In the genomic region with DNA sequence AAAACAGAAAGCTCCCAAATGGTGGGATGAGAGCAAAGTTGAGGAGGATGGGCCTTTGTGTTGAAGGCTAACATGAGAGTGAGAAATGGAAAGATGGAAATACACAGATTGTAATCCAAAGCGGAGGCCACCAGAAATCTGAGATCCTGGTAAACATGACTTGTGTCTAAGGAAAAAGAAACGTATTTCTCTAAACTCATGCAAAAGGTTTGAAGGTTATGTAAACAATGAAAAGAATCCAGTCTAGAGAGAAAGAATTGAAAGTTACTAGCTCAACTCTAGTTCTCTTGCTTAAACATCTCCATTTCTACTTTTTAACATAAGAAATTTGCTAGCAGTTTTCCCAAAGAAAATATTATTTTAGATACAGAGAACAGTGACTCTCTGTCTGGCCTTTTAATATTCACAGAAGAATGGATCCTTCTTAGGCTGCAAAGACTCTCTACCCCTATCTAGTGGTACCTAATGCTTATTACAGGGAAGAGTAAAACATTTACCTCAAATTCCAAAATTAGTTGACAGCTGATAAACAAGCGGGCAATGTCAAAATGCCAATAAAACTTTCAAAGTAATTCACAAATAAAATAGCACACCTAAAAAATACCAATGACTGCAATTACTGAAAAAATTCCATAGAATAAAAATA, we compare ENCODE assay signal across 1 cellular context.
TF ChIP-seq lines count a peak whose summit lies in the region.

No MANE protein-coding gene starts in this region.

TF ChIP-seq in HepG2, 621 proteins besides CTCF, POLR2A, EP300 and RAD21 (continued from another document and continues in another):
- TF ChIP-seq, protein P1, sequence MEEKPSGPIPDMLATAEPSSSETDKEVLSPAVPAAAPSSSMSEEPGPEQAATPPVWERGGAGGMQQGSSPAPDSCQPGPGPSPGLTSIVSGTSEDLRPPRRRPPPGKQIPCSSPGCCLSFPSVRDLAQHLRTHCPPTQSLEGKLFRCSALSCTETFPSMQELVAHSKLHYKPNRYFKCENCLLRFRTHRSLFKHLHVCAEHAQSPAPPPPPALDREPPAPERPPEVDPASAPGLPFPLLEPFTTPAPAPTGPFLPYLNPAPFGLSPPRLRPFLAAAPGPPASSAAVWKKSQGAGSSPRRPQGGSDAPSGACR (CRISPR knock-in tag; IDR thresholded peaks at IDR 0.05), result no peak
- TF ChIP-seq KAT8 (CRISPR knock-in tag; IDR thresholded peaks at IDR 0.05) (peak; percentile 79), ZNF251 (CRISPR knock-in tag; IDR thresholded peaks at IDR 0.05) (no peak), TCF12 (IDR thresholded peaks at IDR 0.05) (no peak), TCF12 (CRISPR knock-in tag; IDR thresholded peaks at IDR 0.05) (no peak), RCOR2 (CRISPR knock-in tag; IDR thresholded peaks at IDR 0.05) (peak; percentile 60; the same call in 1 of the 2 replicates), ZZZ3 (CRISPR knock-in tag; IDR thresholded peaks at IDR 0.05; ENCODE audit: borderline replicate concordance) (no peak), ZHX2 (IDR thresholded peaks at IDR 0.05; ENCODE audit: low read depth) (no peak), ZHX2 (CRISPR knock-in tag; IDR thresholded peaks at IDR 0.05; ENCODE audit: borderline replicate concordance) (no peak), WIZ (CRISPR knock-in tag; IDR thresholded peaks at IDR 0.05) (no peak), MYC (CRISPR knock-in tag; IDR thresholded peaks at IDR 0.05; ENCODE audit: borderline replicate concordance) (no peak), NFIB (CRISPR knock-in tag; IDR thresholded peaks at IDR 0.05; ENCODE audit: borderline replicate concordance) (no peak), REL (CRISPR knock-in tag; conservative IDR thresholded peaks at IDR 0.05) (no peak), JARID2 (CRISPR knock-in tag; IDR thresholded peaks at IDR 0.05; ENCODE audit: insufficient replicate concordance) (no peak), RARA (CRISPR knock-in tag; IDR thresholded peaks at IDR 0.05) (peak; percentile 52), ZNF746 (CRISPR knock-in tag; IDR thresholded peaks at IDR 0.05) (no peak), ZNF780A (CRISPR knock-in tag; IDR thresholded peaks at IDR 0.05) (no peak), SMAD1 (CRISPR knock-in tag; IDR thresholded peaks at IDR 0.05; ENCODE audit: borderline replicate concordance, low read depth) (no peak), MXI1 (IDR thresholded peaks at IDR 0.05; ENCODE audit: borderline replicate concordance, low read depth, low read length) (no peak), ZFP36L1 (CRISPR knock-in tag; IDR thresholded peaks at IDR 0.05) (no peak), ZNF530 (CRISPR knock-in tag; IDR thresholded peaks at IDR 0.05; ENCODE audit: low read depth) (no peak), ZNF891 (CRISPR knock-in tag; IDR thresholded peaks at IDR 0.05) (no peak), ZFP82 (CRISPR knock-in tag; IDR thresholded peaks at IDR 0.05; ENCODE audit: borderline replicate concordance) (no peak), SYNCRIP (IDR thresholded peaks at IDR 0.05; ENCODE audit: insufficient read depth, low read depth, low read length) (no peak), ZNF776 (CRISPR knock-in tag; IDR thresholded peaks at IDR 0.05) (no peak), HNF1B (CRISPR knock-in tag; IDR thresholded peaks at IDR 0.05) (no peak), ZNF75D (CRISPR knock-in tag; IDR thresholded peaks at IDR 0.05; ENCODE audit: borderline replicate concordance) (no peak), CHD4 (IDR thresholded peaks at IDR 0.05; ENCODE audit: borderline replicate concordance, low read length) (no peak), FOSL1 (CRISPR knock-in tag; IDR thresholded peaks at IDR 0.05; ENCODE audit: borderline replicate concordance) (no peak), ZBTB1 (CRISPR knock-in tag; IDR thresholded peaks at IDR 0.05; ENCODE audit: borderline replicate concordance) (no peak), CBX1 (IDR thresholded peaks at IDR 0.05; ENCODE audit: low read depth) (no peak), ZBTB37 (CRISPR knock-in tag; IDR thresholded peaks at IDR 0.05) (no peak), SATB2 (CRISPR knock-in tag; IDR thresholded peaks at IDR 0.05) (no peak), NFKB2 (CRISPR knock-in tag; IDR thresholded peaks at IDR 0.05; ENCODE audit: borderline replicate concordance) (no peak), REXO4 (CRISPR knock-in tag; IDR thresholded peaks at IDR 0.05; ENCODE audit: borderline replicate concordance) (no peak), MXD4 (CRISPR knock-in tag; IDR thresholded peaks at IDR 0.05) (no peak), ZSCAN9 (CRISPR knock-in tag; IDR thresholded peaks at IDR 0.05; ENCODE audit: borderline replicate concordance) (no peak), DNMT3B (CRISPR knock-in tag; conservative IDR thresholded peaks at IDR 0.05) (no peak), FOXA3 (CRISPR knock-in tag; IDR thresholded peaks at IDR 0.05) (peak; percentile 94)
- TF ChIP-seq, protein P2, sequence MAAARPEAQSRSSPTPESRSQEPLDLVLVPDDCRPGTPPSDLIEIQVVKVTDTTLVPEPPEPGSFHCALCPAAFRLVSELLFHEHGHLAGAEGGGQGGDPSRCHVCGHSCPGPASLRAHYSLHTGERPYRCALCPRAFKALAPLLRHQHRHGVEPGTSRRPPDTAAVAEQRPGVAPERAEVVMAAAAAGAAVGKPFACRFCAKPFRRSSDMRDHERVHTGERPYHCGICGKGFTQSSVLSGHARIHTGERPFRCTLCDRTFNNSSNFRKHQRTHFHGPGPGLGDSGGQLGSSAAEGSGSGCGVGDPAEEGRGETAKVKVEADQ (CRISPR knock-in tag; IDR thresholded peaks at IDR 0.05; ENCODE audit: borderline replicate concordance), result no peak
- TF ChIP-seq, protein P3, sequence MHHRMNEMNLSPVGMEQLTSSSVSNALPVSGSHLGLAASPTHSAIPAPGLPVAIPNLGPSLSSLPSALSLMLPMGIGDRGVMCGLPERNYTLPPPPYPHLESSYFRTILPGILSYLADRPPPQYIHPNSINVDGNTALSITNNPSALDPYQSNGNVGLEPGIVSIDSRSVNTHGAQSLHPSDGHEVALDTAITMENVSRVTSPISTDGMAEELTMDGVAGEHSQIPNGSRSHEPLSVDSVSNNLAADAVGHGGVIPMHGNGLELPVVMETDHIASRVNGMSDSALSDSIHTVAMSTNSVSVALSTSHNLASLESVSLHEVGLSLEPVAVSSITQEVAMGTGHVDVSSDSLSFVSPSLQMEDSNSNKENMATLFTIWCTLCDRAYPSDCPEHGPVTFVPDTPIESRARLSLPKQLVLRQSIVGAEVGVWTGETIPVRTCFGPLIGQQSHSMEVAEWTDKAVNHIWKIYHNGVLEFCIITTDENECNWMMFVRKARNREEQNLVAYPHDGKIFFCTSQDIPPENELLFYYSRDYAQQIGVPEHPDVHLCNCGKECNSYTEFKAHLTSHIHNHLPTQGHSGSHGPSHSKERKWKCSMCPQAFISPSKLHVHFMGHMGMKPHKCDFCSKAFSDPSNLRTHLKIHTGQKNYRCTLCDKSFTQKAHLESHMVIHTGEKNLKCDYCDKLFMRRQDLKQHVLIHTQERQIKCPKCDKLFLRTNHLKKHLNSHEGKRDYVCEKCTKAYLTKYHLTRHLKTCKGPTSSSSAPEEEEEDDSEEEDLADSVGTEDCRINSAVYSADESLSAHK (CRISPR knock-in tag; IDR thresholded peaks at IDR 0.05; ENCODE audit: borderline replicate concordance), result no peak
- TF ChIP-seq, protein P4, sequence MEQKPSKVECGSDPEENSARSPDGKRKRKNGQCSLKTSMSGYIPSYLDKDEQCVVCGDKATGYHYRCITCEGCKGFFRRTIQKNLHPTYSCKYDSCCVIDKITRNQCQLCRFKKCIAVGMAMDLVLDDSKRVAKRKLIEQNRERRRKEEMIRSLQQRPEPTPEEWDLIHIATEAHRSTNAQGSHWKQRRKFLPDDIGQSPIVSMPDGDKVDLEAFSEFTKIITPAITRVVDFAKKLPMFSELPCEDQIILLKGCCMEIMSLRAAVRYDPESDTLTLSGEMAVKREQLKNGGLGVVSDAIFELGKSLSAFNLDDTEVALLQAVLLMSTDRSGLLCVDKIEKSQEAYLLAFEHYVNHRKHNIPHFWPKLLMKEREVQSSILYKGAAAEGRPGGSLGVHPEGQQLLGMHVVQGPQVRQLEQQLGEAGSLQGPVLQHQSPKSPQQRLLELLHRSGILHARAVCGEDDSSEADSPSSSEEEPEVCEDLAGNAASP (CRISPR knock-in tag; IDR thresholded peaks at IDR 0.05; ENCODE audit: borderline replicate concordance), result peak; percentile 24; the same call in 1 of the 2 replicates
- TF ChIP-seq, protein P5, sequence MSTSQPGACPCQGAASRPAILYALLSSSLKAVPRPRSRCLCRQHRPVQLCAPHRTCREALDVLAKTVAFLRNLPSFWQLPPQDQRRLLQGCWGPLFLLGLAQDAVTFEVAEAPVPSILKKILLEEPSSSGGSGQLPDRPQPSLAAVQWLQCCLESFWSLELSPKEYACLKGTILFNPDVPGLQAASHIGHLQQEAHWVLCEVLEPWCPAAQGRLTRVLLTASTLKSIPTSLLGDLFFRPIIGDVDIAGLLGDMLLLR (CRISPR knock-in tag; IDR thresholded peaks at IDR 0.05), result no peak
- TF ChIP-seq, protein P6, sequence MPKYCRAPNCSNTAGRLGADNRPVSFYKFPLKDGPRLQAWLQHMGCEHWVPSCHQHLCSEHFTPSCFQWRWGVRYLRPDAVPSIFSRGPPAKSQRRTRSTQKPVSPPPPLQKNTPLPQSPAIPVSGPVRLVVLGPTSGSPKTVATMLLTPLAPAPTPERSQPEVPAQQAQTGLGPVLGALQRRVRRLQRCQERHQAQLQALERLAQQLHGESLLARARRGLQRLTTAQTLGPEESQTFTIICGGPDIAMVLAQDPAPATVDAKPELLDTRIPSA (CRISPR knock-in tag; IDR thresholded peaks at IDR 0.05; ENCODE audit: borderline replicate concordance), result no peak
- TF ChIP-seq, protein P7, sequence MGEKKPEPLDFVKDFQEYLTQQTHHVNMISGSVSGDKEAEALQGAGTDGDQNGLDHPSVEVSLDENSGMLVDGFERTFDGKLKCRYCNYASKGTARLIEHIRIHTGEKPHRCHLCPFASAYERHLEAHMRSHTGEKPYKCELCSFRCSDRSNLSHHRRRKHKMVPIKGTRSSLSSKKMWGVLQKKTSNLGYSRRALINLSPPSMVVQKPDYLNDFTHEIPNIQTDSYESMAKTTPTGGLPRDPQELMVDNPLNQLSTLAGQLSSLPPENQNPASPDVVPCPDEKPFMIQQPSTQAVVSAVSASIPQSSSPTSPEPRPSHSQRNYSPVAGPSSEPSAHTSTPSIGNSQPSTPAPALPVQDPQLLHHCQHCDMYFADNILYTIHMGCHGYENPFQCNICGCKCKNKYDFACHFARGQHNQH (CRISPR knock-in tag; IDR thresholded peaks at IDR 0.05), result peak; percentile 46; the same call in 1 of the 2 replicates
